10 cellular contexts compared by ENCODE assay signal in the genomic region with DNA sequence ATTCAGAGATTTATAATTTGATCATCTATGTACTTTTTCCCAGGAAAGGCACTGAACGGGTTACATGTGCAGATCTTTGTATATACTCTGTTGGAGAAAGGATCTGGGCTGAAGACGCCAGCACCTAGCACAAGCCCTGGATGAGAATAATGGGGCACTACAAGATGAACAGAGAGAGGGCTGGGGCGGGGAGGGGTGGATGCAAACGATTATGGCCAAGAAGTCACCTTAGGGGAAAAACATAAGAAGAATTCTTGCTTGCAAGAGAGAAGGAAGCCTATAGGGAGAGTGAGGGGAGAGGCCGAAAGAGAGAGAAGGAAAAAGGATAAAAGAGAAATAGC. TPM values are rescaled to one million over a fixed set of nuclear protein-coding genes. Genes with fewer than 3 reads are reported as not detected.
DNase-seq lines count a peak whose midpoint lies in the region; ATAC-seq and TF ChIP-seq lines count a peak whose summit lies in the region.
"Had no signal": no experiment of that assay in that cellular context is flagged by ENCODE, and none has a peak within 500 bp of the region (broad histone marks: within the 10 kb centered on the region; RNA-seq: fewer than 3 reads in every experiment).

No MANE protein-coding gene starts in this region.

- intact Hi-C loops in activated CD8-positive, alpha-beta T cell treated with anti-CD3 and anti-CD28 coated beads for 36 hours (cut with micrococcal nuclease): no loop called here

- no peaks in the 10 kb centered on the region for H3K9me3 Mint-ChIP-seq in activated CD8-positive, alpha-beta T cell treated with anti-CD3 and anti-CD28 coated beads for 36 hours
- no peaks in the 10 kb centered on the region for H3K9me3 Mint-ChIP-seq in stimulated activated effector memory CD8-positive, alpha-beta T cell treated with anti-CD3 and anti-CD28 coated beads, Interleukin-12 subunit alpha, Interleukin-12 subunit beta, amount 100 ng/mL, for 72 hours

- H3K4me3 Mint-ChIP-seq in activated CD8-positive, alpha-beta T cell treated with anti-CD3 and anti-CD28 coated beads for 36 hours: peak overlapping the region; percentile 87
- peak overlapping the region; percentile 84 for H3K4me3 Mint-ChIP-seq in stimulated activated effector memory CD8-positive, alpha-beta T cell treated with anti-CD3 and anti-CD28 coated beads, Interleukin-12 subunit alpha, Interleukin-12 subunit beta, amount 100 ng/mL, for 72 hours

- no peaks in the 10 kb centered on the region for H3K36me3 Mint-ChIP-seq in activated CD8-positive, alpha-beta T cell treated with anti-CD3 and anti-CD28 coated beads for 36 hours (ENCODE audit: low read depth)
- H3K36me3 Mint-ChIP-seq in stimulated activated effector memory CD8-positive, alpha-beta T cell treated with anti-CD3 and anti-CD28 coated beads, Interleukin-12 subunit alpha, Interleukin-12 subunit beta, amount 100 ng/mL, for 72 hours: no peaks in the 10 kb centered on the region

- ATAC-seq in activated CD8-positive, alpha-beta T cell treated with anti-CD3 and anti-CD28 coated beads for 36 hours: no peak
- no peak for ATAC-seq in stimulated activated effector memory CD8-positive, alpha-beta T cell treated with anti-CD3 and anti-CD28 coated beads, Interleukin-12 subunit alpha, Interleukin-12 subunit beta, amount 100 ng/mL, for 72 hours
- ATAC-seq in GM18517 (IDR thresholded peaks at IDR 0.05; ENCODE audit: unreplicated experiment) (no peak), GM21367 (IDR thresholded peaks at IDR 0.05; ENCODE audit: unreplicated experiment) (no peak), GM18867 (IDR thresholded peaks at IDR 0.05; ENCODE audit: unreplicated experiment) (no peak)

- H3K4me3 ChIP-seq in HFF-Myc (replicated peaks; ENCODE audit: low read depth, low read length) (peak overlapping the region; percentile 48; the same call in 1 of the 2 replicates), right atrium auricular region (peak overlapping the region; percentile 48 to 71)

- no peak for TF ChIP-seq CTCF in HFF-Myc (IDR thresholded peaks at IDR 0.05; ENCODE audit: low read depth, low read length, missing control alignments)
- no peak for TF ChIP-seq CTCF in activated CD8-positive, alpha-beta T cell treated with anti-CD3 and anti-CD28 coated beads for 36 hours (IDR thresholded peaks at IDR 0.05)
- no peak for TF ChIP-seq CTCF in right atrium auricular region (IDR thresholded peaks at IDR 0.05)

- H3K36me3 ChIP-seq in right atrium auricular region: no peaks in the 10 kb centered on the region

- peak overlapping the region; percentile 85 for H3K27ac Mint-ChIP-seq in activated CD8-positive, alpha-beta T cell treated with anti-CD3 and anti-CD28 coated beads for 36 hours
- H3K27ac Mint-ChIP-seq in stimulated activated effector memory CD8-positive, alpha-beta T cell treated with anti-CD3 and anti-CD28 coated beads, Interleukin-12 subunit alpha, Interleukin-12 subunit beta, amount 100 ng/mL, for 72 hours: no peak overlapping the region

- peaks cover 0 to 24% of the 10 kb centered on the region in 2 donors for H3K4me1 ChIP-seq in right atrium auricular region

- CTCF ChIA-PET in activated CD8-positive, alpha-beta T cell treated with anti-CD3 and anti-CD28 coated beads for 36 hours (lab: Charles Lee): interaction anchor here (1.7 to 3.1 kb wide), 2 partner anchors 55 to 177 kb away, joined by 5 to 12 read pairs; no protein-coding TSS in a partner anchor

- H3K27me3 Mint-ChIP-seq in activated CD8-positive, alpha-beta T cell treated with anti-CD3 and anti-CD28 coated beads for 36 hours: peaks cover 12% of the 10 kb centered on the region

- peak overlapping the region; percentile 55 to 83 for H3K27ac ChIP-seq in right atrium auricular region

- peaks cover 21% of the 10 kb centered on the region for H3K4me1 Mint-ChIP-seq in activated CD8-positive, alpha-beta T cell treated with anti-CD3 and anti-CD28 coated beads for 36 hours (ENCODE audit: low read depth)
- H3K4me1 Mint-ChIP-seq in stimulated activated effector memory CD8-positive, alpha-beta T cell treated with anti-CD3 and anti-CD28 coated beads, Interleukin-12 subunit alpha, Interleukin-12 subunit beta, amount 100 ng/mL, for 72 hours: peaks cover 28% of the 10 kb centered on the region

- DNase-seq in HFF-Myc (ENCODE audit: extremely low read depth, low read depth) (no peak), right atrium auricular region (ENCODE audit: low spot score) (no peak), COR-L47 (lab: John Stamatoyannopoulos, UW) (no peak)
- no peak for DNase-seq in activated CD8-positive, alpha-beta T cell treated with anti-CD3 and anti-CD28 coated beads for 36 hours
- DNase-seq in stimulated activated effector memory CD8-positive, alpha-beta T cell treated with anti-CD3 and anti-CD28 coated beads, Interleukin-12 subunit alpha, Interleukin-12 subunit beta, amount 100 ng/mL, for 72 hours (ENCODE audit: low spot score in 2 of 2): no peak

- no peaks in the 10 kb centered on the region for H3K27me3 ChIP-seq in right atrium auricular region

- POLR2A ChIA-PET in activated CD8-positive, alpha-beta T cell treated with anti-CD3 and anti-CD28 coated beads for 36 hours (lab: Charles Lee): interaction anchor here (1.8 to 1.9 kb wide), 2 partner anchors 15 to 1096 kb away, joined by 5 to 6 read pairs; no protein-coding TSS in a partner anchor

- no peaks in the 10 kb centered on the region for H3K9me3 ChIP-seq in right atrium auricular region
- H3K9me3 ChIP-seq: mucosa of descending colon had no signal

RNA-seq across cellular contexts. Expression of a gene that starts 2.9 kb away (rescaled TPM):
- total RNA-seq in activated CD8-positive, alpha-beta T cell treated with anti-CD3 and anti-CD28 coated beads for 36 hours: not detected
- total RNA-seq in right atrium auricular region: not detected
- total RNA-seq: M059J, mucosa of descending colon had no signal
